Comparison of ENCODE assay signal across 1 cellular context in the genomic region with DNA sequence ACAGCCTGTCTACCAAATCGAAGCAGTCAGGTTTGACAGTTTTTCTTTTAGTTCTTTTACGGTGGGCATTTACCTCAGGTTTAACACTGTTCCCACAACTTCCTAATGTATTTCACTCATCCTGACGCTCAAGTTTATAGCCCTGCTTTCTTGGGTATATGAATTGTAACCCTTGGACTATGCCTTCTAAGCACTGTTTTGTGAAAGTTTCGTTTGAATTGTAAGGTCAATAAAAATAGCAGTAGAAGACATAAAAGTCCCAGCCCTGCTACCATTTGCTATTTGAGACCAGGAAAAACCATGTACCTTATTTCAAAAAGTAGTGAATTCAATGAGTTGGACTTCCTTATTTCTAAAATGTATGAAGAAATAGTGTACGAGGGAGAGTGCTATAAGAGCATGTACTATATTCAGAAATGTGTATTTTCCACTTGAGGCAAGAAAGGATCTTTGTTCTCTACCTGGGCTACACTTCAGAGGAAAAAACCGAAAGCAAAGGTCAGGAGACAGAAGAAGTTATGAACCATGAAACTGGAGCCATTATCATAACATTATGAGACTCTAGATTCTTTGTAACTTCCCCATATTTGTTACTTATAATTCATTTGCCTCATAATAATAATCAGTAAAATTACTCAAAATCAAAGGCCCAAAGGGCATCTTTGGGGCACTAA.
TF ChIP-seq lines count a peak whose summit lies in the region.

No MANE protein-coding gene starts in this region.

TF ChIP-seq in HepG2, 621 proteins besides CTCF, POLR2A, EP300 and RAD21 (continued from another document and continues in another):
- TF ChIP-seq, protein P1, sequence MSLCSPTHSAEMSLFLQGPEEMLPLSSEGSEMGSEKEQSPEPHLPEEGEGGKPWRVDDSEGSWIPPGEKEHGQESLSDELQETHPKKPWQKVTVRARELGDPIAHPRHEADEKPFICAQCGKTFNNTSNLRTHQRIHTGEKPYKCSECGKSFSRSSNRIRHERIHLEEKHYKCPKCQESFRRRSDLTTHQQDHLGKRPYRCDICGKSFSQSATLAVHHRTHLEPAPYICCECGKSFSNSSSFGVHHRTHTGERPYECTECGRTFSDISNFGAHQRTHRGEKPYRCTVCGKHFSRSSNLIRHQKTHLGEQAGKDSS (CRISPR knock-in tag; IDR thresholded peaks at IDR 0.05; ENCODE audit: borderline replicate concordance, low read depth): no peak
- TF ChIP-seq, protein P2, sequence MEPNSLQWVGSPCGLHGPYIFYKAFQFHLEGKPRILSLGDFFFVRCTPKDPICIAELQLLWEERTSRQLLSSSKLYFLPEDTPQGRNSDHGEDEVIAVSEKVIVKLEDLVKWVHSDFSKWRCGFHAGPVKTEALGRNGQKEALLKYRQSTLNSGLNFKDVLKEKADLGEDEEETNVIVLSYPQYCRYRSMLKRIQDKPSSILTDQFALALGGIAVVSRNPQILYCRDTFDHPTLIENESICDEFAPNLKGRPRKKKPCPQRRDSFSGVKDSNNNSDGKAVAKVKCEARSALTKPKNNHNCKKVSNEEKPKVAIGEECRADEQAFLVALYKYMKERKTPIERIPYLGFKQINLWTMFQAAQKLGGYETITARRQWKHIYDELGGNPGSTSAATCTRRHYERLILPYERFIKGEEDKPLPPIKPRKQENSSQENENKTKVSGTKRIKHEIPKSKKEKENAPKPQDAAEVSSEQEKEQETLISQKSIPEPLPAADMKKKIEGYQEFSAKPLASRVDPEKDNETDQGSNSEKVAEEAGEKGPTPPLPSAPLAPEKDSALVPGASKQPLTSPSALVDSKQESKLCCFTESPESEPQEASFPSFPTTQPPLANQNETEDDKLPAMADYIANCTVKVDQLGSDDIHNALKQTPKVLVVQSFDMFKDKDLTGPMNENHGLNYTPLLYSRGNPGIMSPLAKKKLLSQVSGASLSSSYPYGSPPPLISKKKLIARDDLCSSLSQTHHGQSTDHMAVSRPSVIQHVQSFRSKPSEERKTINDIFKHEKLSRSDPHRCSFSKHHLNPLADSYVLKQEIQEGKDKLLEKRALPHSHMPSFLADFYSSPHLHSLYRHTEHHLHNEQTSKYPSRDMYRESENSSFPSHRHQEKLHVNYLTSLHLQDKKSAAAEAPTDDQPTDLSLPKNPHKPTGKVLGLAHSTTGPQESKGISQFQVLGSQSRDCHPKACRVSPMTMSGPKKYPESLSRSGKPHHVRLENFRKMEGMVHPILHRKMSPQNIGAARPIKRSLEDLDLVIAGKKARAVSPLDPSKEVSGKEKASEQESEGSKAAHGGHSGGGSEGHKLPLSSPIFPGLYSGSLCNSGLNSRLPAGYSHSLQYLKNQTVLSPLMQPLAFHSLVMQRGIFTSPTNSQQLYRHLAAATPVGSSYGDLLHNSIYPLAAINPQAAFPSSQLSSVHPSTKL (CRISPR knock-in tag; IDR thresholded peaks at IDR 0.05): peak; percentile 46; the same call in 1 of the 2 replicates
- TF ChIP-seq DPF2 (CRISPR knock-in tag; IDR thresholded peaks at IDR 0.05; ENCODE audit: borderline replicate concordance, low read depth) (no peak), ARID3A (IDR thresholded peaks at IDR 0.05; ENCODE audit: low read depth, low read length) (peak; percentile 44; the same call in 1 of the 2 replicates), HOXA5 (CRISPR knock-in tag; IDR thresholded peaks at IDR 0.05) (no peak), CHD4 (IDR thresholded peaks at IDR 0.05; ENCODE audit: borderline replicate concordance, low read length) (0 out of 2 replicates have a peak, but pooled peaks have one; percentile 15), CCDC6 (CRISPR knock-in tag; IDR thresholded peaks at IDR 0.05) (no peak), KLF12 (CRISPR knock-in tag; IDR thresholded peaks at IDR 0.05; ENCODE audit: borderline replicate concordance) (no peak), HNF4A (CRISPR knock-in tag; IDR thresholded peaks at IDR 0.05) (peak; percentile 55; the same call in 1 of the 2 replicates), ZNF510 (CRISPR knock-in tag; IDR thresholded peaks at IDR 0.05; ENCODE audit: low read depth) (no peak), NCOR1 (IDR thresholded peaks at IDR 0.05; ENCODE audit: borderline replicate concordance, low read length) (0 out of 2 replicates have a peak, but pooled peaks have one; percentile 31), TAF15 (IDR thresholded peaks at IDR 0.05; ENCODE audit: low read depth, low read length, poor library complexity, severe bottlenecking) (no peak), ATF1 (CRISPR knock-in tag; IDR thresholded peaks at IDR 0.05) (no peak), ZNF362 (CRISPR knock-in tag; IDR thresholded peaks at IDR 0.05; ENCODE audit: borderline replicate concordance) (peak; percentile 24; the same call in 1 of the 2 replicates), PPARG (CRISPR knock-in tag; conservative IDR thresholded peaks at IDR 0.05) (peak; percentile 88), ARNT2 (CRISPR knock-in tag; IDR thresholded peaks at IDR 0.05; ENCODE audit: low read depth) (no peak), ZNF253 (CRISPR knock-in tag; IDR thresholded peaks at IDR 0.05; ENCODE audit: borderline replicate concordance) (no peak), ZNF605 (CRISPR knock-in tag; IDR thresholded peaks at IDR 0.05) (no peak), KLF9 (CRISPR knock-in tag; IDR thresholded peaks at IDR 0.05; ENCODE audit: low read depth) (0 out of 2 replicates have a peak, but pooled peaks have one; percentile 20), KLF16 (CRISPR knock-in tag; IDR thresholded peaks at IDR 0.05) (peak in 1 of 2 experiments; percentile 58; a peak in 1 of 4 replicates), ZNF343 (CRISPR knock-in tag; IDR thresholded peaks at IDR 0.05) (no peak), SOX6 (IDR thresholded peaks at IDR 0.05) (no peak), SOX6 (CRISPR knock-in tag; IDR thresholded peaks at IDR 0.05) (peak; percentile 50; the same call in 1 of the 2 replicates), ZFY (CRISPR knock-in tag; IDR thresholded peaks at IDR 0.05) (no peak), ZEB1 (IDR thresholded peaks at IDR 0.05; ENCODE audit: insufficient replicate concordance, low read depth) (no peak), ZNF138 (CRISPR knock-in tag; IDR thresholded peaks at IDR 0.05; ENCODE audit: low read depth) (no peak), ZNF644 (CRISPR knock-in tag; IDR thresholded peaks at IDR 0.05; ENCODE audit: low read depth) (peak; percentile 70), NBN (conservative IDR thresholded peaks at IDR 0.05) (no peak), ZNF468 (CRISPR knock-in tag; IDR thresholded peaks at IDR 0.05) (no peak), ADNP (CRISPR knock-in tag; IDR thresholded peaks at IDR 0.05) (no peak), SRSF4 (IDR thresholded peaks at IDR 0.05; ENCODE audit: low read depth, low read length, poor library complexity, severe bottlenecking) (no peak), TOE1 (CRISPR knock-in tag; IDR thresholded peaks at IDR 0.05) (no peak), SRSF1 (optimal IDR thresholded peaks at IDR 0.05; ENCODE audit: low read depth, low read length) (no peak), TSC22D2 (CRISPR knock-in tag; IDR thresholded peaks at IDR 0.05; ENCODE audit: borderline replicate concordance) (peak; percentile 21; the same call in 1 of the 2 replicates), RBFOX2 (IDR thresholded peaks at IDR 0.05; ENCODE audit: low read depth, low read length) (peak; percentile 12; the same call in 1 of the 2 replicates), NRL (CRISPR knock-in tag; IDR thresholded peaks at IDR 0.05; ENCODE audit: borderline replicate concordance) (no peak), FOXK2 (IDR thresholded peaks at IDR 0.05) (no peak), DR1 (CRISPR knock-in tag; IDR thresholded peaks at IDR 0.05) (no peak), TCF7L2 (IDR thresholded peaks at IDR 0.05; ENCODE audit: low read depth, low read length) (peak; percentile 49; the same call in 1 of the 2 replicates), SOX13 (IDR thresholded peaks at IDR 0.05) (no peak), SOX13 (CRISPR knock-in tag; conservative IDR thresholded peaks at IDR 0.05 in 1 of 2, IDR thresholded peaks at IDR 0.05 in 1 of 2) (peak in 1 of 2 experiments; percentile 68; a peak in 2 of 4 replicates), ELF3 (CRISPR knock-in tag; IDR thresholded peaks at IDR 0.05) (no peak), SOX5 (CRISPR knock-in tag; IDR thresholded peaks at IDR 0.05; ENCODE audit: borderline replicate concordance) (peak; percentile 55; the same call in 1 of the 2 replicates), ZNF251 (CRISPR knock-in tag; IDR thresholded peaks at IDR 0.05) (no peak)
- TF ChIP-seq, protein P3, sequence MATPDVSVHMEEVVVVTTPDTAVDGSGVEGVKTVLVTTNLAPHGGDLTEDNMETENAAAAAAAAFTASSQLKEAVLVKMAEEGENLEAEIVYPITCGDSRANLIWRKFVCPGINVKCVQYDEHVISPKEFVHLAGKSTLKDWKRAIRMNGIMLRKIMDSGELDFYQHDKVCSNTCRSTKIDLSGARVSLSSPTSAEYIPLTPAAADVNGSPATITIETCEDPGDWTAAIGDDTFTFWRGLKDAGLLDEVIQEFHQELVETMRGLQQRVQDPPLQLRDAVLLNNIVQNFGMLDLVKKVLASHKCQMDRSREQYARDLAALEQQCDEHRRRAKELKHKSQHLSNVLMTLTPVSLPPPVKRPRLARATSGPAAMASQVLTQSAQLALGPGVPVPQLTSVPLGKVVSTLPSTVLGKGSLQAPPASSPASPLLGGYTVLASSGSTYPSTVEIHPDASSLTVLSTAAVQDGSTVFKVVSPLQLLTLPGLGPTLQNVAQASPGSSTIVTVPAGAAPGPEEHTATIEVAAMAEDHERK (CRISPR knock-in tag; IDR thresholded peaks at IDR 0.05; ENCODE audit: low read depth): no peak
- TF ChIP-seq, protein P4, sequence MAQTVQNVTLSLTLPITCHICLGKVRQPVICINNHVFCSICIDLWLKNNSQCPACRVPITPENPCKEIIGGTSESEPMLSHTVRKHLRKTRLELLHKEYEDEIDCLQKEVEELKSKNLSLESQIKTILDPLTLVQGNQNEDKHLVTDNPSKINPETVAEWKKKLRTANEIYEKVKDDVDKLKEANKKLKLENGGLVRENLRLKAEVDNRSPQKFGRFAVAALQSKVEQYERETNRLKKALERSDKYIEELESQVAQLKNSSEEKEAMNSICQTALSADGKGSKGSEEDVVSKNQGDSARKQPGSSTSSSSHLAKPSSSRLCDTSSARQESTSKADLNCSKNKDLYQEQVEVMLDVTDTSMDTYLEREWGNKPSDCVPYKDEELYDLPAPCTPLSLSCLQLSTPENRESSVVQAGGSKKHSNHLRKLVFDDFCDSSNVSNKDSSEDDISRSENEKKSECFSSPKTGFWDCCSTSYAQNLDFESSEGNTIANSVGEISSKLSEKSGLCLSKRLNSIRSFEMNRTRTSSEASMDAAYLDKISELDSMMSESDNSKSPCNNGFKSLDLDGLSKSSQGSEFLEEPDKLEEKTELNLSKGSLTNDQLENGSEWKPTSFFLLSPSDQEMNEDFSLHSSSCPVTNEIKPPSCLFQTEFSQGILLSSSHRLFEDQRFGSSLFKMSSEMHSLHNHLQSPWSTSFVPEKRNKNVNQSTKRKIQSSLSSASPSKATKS (CRISPR knock-in tag; IDR thresholded peaks at IDR 0.05): no peak
- TF ChIP-seq, protein P5, sequence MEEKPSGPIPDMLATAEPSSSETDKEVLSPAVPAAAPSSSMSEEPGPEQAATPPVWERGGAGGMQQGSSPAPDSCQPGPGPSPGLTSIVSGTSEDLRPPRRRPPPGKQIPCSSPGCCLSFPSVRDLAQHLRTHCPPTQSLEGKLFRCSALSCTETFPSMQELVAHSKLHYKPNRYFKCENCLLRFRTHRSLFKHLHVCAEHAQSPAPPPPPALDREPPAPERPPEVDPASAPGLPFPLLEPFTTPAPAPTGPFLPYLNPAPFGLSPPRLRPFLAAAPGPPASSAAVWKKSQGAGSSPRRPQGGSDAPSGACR (CRISPR knock-in tag; IDR thresholded peaks at IDR 0.05): no peak
- TF ChIP-seq, protein P6, sequence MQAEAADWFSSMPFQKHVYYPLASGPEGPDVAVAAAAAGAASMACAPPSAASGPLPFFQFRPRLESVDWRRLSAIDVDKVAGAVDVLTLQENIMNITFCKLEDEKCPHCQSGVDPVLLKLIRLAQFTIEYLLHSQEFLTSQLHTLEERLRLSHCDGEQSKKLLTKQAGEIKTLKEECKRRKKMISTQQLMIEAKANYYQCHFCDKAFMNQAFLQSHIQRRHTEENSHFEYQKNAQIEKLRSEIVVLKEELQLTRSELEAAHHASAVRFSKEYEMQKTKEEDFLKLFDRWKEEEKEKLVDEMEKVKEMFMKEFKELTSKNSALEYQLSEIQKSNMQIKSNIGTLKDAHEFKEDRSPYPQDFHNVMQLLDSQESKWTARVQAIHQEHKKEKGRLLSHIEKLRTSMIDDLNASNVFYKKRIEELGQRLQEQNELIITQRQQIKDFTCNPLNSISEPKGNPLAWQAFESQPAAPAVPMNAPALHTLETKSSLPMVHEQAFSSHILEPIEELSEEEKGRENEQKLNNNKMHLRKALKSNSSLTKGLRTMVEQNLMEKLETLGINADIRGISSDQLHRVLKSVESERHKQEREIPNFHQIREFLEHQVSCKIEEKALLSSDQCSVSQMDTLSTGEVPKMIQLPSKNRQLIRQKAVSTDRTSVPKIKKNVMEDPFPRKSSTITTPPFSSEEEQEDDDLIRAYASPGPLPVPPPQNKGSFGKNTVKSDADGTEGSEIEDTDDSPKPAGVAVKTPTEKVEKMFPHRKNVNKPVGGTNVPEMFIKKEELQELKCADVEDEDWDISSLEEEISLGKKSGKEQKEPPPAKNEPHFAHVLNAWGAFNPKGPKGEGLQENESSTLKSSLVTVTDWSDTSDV (CRISPR knock-in tag; IDR thresholded peaks at IDR 0.05): no peak
- TF ChIP-seq, protein P7, sequence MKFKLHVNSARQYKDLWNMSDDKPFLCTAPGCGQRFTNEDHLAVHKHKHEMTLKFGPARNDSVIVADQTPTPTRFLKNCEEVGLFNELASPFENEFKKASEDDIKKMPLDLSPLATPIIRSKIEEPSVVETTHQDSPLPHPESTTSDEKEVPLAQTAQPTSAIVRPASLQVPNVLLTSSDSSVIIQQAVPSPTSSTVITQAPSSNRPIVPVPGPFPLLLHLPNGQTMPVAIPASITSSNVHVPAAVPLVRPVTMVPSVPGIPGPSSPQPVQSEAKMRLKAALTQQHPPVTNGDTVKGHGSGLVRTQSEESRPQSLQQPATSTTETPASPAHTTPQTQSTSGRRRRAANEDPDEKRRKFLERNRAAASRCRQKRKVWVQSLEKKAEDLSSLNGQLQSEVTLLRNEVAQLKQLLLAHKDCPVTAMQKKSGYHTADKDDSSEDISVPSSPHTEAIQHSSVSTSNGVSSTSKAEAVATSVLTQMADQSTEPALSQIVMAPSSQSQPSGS (CRISPR knock-in tag; IDR thresholded peaks at IDR 0.05): peak; percentile 8; the same call in 1 of the 2 replicates
